ENCODE assay signal across 8 cellular contexts in the genomic region with DNA sequence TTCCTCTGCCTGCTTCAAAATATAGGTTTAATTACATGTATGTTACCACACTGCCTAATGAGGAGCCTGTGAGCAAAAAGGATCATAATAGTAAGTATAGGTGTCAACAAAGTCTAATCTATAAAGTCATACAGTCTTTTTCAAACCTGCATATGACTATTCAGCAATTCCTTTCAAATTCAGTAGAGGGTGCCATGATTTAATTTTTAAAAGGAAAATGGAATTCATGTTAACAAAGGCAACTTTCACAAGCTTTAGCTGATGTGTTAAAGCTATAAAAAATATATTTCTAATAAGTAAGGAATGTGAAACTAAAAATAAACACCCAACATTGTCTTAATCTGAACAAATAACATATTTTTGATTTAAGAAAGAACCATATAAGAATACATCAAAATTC. TPM values are rescaled to one million over a fixed set of nuclear protein-coding genes. Genes with fewer than 3 reads are reported as not detected.
DNase-seq lines count a peak whose midpoint lies in the region; ATAC-seq and TF ChIP-seq lines count a peak whose summit lies in the region.

No MANE protein-coding gene starts in this region.

- H3K9me2 ChIP-seq in hepatocyte (replicated peaks; ENCODE audit: insufficient read depth), result no peaks in the 10 kb centered on the region

- H3K9me3 ChIP-seq in cardiac muscle cell (ENCODE audit: low read depth) (no peaks in the 10 kb centered on the region), right cardiac atrium (ENCODE audit: control insufficient read depth, low read length) (no peaks in the 10 kb centered on the region), T-helper 17 cell (ENCODE audit: control insufficient read depth, low read length, poor library complexity, severe bottlenecking) (no peaks in the 10 kb centered on the region), hepatocyte (ENCODE audit: low read depth) (no peaks in the 10 kb centered on the region), uterus (no peaks in the 10 kb centered on the region)

- H3K4me3 Mint-ChIP-seq in T-helper 17 cell, result no peak overlapping the region
- H3K4me3 Mint-ChIP-seq in stimulated activated naive B cell treated with anti-CD40 and anti-IgM and Interleukin-4, amounts not matched to agents 10 μg/mL and 1 μg/mL and 100 μg/mL, for 72 hours, result no peak overlapping the region
- no peak overlapping the region for H3K4me3 Mint-ChIP-seq in activated naive CD8-positive, alpha-beta T cell treated with anti-CD3 and anti-CD28 coated beads, Interleukin-2, amount 50 U/mL, for 24 hours

- no peak overlapping the region for H2AFZ ChIP-seq in hepatocyte

- H3K4me3 ChIP-seq in cardiac muscle cell (no peak overlapping the region), right cardiac atrium (ENCODE audit: low read length) (no peak overlapping the region), hepatocyte (no peak overlapping the region), uterus (no peak overlapping the region)

- H3K36me3 ChIP-seq in cardiac muscle cell (no peaks in the 10 kb centered on the region), hepatocyte (replicated peaks; ENCODE audit: insufficient read depth, low read depth) (no peaks in the 10 kb centered on the region), uterus (no peaks in the 10 kb centered on the region)

- H3K27me3 ChIP-seq in cardiac muscle cell (no peaks in the 10 kb centered on the region), right cardiac atrium (ENCODE audit: control insufficient read depth, insufficient read depth) (no peaks in the 10 kb centered on the region), hepatocyte (no peaks in the 10 kb centered on the region), uterus (no peaks in the 10 kb centered on the region)

- no peaks in the 10 kb centered on the region for H3K79me2 ChIP-seq in hepatocyte

- no peak for TF ChIP-seq POLR2A in uterus (IDR thresholded peaks at IDR 0.05)

- peaks cover 14% of the 10 kb centered on the region for H3K4me1 Mint-ChIP-seq in T-helper 17 cell
- H3K4me1 Mint-ChIP-seq in stimulated activated naive B cell treated with anti-CD40 and anti-IgM and Interleukin-4, amounts not matched to agents 10 μg/mL and 1 μg/mL and 100 μg/mL, for 72 hours, result peaks cover 4 to 8% of the 10 kb centered on the region in 2 donors
- H3K4me1 Mint-ChIP-seq in activated naive CD8-positive, alpha-beta T cell treated with anti-CD3 and anti-CD28 coated beads, Interleukin-2, amount 50 U/mL, for 24 hours, result peaks cover 28% of the 10 kb centered on the region

- no peaks in the 10 kb centered on the region for H4K20me1 ChIP-seq in hepatocyte (ENCODE audit: insufficient read depth, poor library complexity, severe bottlenecking)

- no peak overlapping the region for H3K4me2 ChIP-seq in hepatocyte

- no peaks in the 10 kb centered on the region for H3K27me3 Mint-ChIP-seq in T-helper 17 cell
- peaks cover 5 to 10% of the 10 kb centered on the region in 2 donors for H3K27me3 Mint-ChIP-seq in stimulated activated naive B cell treated with anti-CD40 and anti-IgM and Interleukin-4, amounts not matched to agents 10 μg/mL and 1 μg/mL and 100 μg/mL, for 72 hours
- H3K27me3 Mint-ChIP-seq in activated naive CD8-positive, alpha-beta T cell treated with anti-CD3 and anti-CD28 coated beads, Interleukin-2, amount 50 U/mL, for 24 hours, result no peaks in the 10 kb centered on the region

- intact Hi-C loops in right cardiac atrium (cut with DNase I), result loop anchor here (2.0 to 5.0 kb wide), 3 partner anchors 52 to 132 kb away; partner anchors contain the start of gene MPP7 (in 1 of the 4)
- intact Hi-C loops in uterus (cut with DNase I; ENCODE audit: low total_unique reads), result loop anchor here (5.0 kb wide), 1 partner anchor 132 kb away; no protein-coding TSS in a partner anchor

- no peaks in the 10 kb centered on the region for H3K36me3 Mint-ChIP-seq in T-helper 17 cell (ENCODE audit: low read depth)
- H3K36me3 Mint-ChIP-seq in stimulated activated naive B cell treated with anti-CD40 and anti-IgM and Interleukin-4, amounts not matched to agents 10 μg/mL and 1 μg/mL and 100 μg/mL, for 72 hours, result peaks cover 1 to 2% of the 10 kb centered on the region in 2 donors
- no peaks in the 10 kb centered on the region for H3K36me3 Mint-ChIP-seq in activated naive CD8-positive, alpha-beta T cell treated with anti-CD3 and anti-CD28 coated beads, Interleukin-2, amount 50 U/mL, for 24 hours (ENCODE audit: low read depth)

- H3K27ac ChIP-seq in cardiac muscle cell (no peak overlapping the region), right cardiac atrium (ENCODE audit: low read length) (no peak overlapping the region), hepatocyte (no peak overlapping the region), uterus (no peak overlapping the region)

- H3K4me1 ChIP-seq in cardiac muscle cell (ENCODE audit: low read depth) (peaks cover 6% of the 10 kb centered on the region), right cardiac atrium (ENCODE audit: control insufficient read depth, insufficient read depth, low read length) (peaks cover 3% of the 10 kb centered on the region), hepatocyte (ENCODE audit: insufficient read depth) (no peaks in the 10 kb centered on the region), uterus (no peaks in the 10 kb centered on the region)

- ATAC-seq in right cardiac atrium (no peak), T-helper 17 cell (peak; percentile 51)
- no peak for ATAC-seq in stimulated activated naive B cell treated with anti-CD40 and anti-IgM and Interleukin-4, amounts not matched to agents 10 μg/mL and 1 μg/mL and 100 μg/mL, for 72 hours (replicated peaks)
- no peak for ATAC-seq in activated naive CD8-positive, alpha-beta T cell treated with anti-CD3 and anti-CD28 coated beads, Interleukin-2, amount 50 U/mL, for 24 hours

- TF ChIP-seq CTCF in cardiac muscle cell (IDR thresholded peaks at IDR 0.05; ENCODE audit: low read depth, low read length), result peak; percentile 41
- peak; percentile 68 for TF ChIP-seq CTCF in hepatocyte (IDR thresholded peaks at IDR 0.05; ENCODE audit: poor library complexity)
- peak; percentile 51 to 61 (median 56) for TF ChIP-seq CTCF in uterus (IDR thresholded peaks at IDR 0.05)

- peaks cover under 1 to 1% of the 10 kb centered on the region in 2 donors for H3K9me3 Mint-ChIP-seq in stimulated activated naive B cell treated with anti-CD40 and anti-IgM and Interleukin-4, amounts not matched to agents 10 μg/mL and 1 μg/mL and 100 μg/mL, for 72 hours
- H3K9me3 Mint-ChIP-seq in activated naive CD8-positive, alpha-beta T cell treated with anti-CD3 and anti-CD28 coated beads, Interleukin-2, amount 50 U/mL, for 24 hours, result peaks cover 1% of the 10 kb centered on the region

- peak overlapping the region; percentile 61 for H3K27ac Mint-ChIP-seq in T-helper 17 cell
- H3K27ac Mint-ChIP-seq in stimulated activated naive B cell treated with anti-CD40 and anti-IgM and Interleukin-4, amounts not matched to agents 10 μg/mL and 1 μg/mL and 100 μg/mL, for 72 hours, result no peak overlapping the region
- H3K27ac Mint-ChIP-seq in activated naive CD8-positive, alpha-beta T cell treated with anti-CD3 and anti-CD28 coated beads, Interleukin-2, amount 50 U/mL, for 24 hours, result no peak overlapping the region

- DNase-seq in cardiac muscle cell (ENCODE audit: low read depth in 1 of 2, low spot score in 1 of 2) (peak in 1 of 2 donors; percentile 42), right cardiac atrium (no peak), T-helper 17 cell (no peak), hepatocyte (ENCODE audit: low spot score) (peak; percentile 20), uterus (no peak), NCI-H2081 treated with DMSO at 0.1 percent for 48 hours (lab: John Stamatoyannopoulos, UW) (no peak)
- no peak for DNase-seq in stimulated activated naive B cell treated with anti-CD40 and anti-IgM and Interleukin-4, amounts not matched to agents 10 μg/mL and 1 μg/mL and 100 μg/mL, for 72 hours
- DNase-seq in activated naive CD8-positive, alpha-beta T cell treated with anti-CD3 and anti-CD28 coated beads, Interleukin-2, amount 50 U/mL, for 24 hours, result no peak

RNA-seq across cellular contexts. Expression of gene MPP7, which starts 52.1 kb away (rescaled TPM):
- 7.7 and 10.8 TPM in 2 replicates for total RNA-seq in cardiac muscle cell
- 9.2 and 9.7 TPM in 2 replicates for polyA plus RNA-seq in cardiac muscle cell
- total RNA-seq in right cardiac atrium, result 10 to 100 TPM; 11.5 to 20.3 (median 16.1) TPM
- 4.3 TPM for polyA plus RNA-seq in right cardiac atrium
- 10 to 100 TPM; 21.6 to 22.7 TPM for total RNA-seq in T-helper 17 cell
- total RNA-seq in hepatocyte, result 8.4 and 9.1 TPM in 2 replicates
- polyA plus RNA-seq in hepatocyte, result 6.6 and 6.8 TPM in 2 replicates
- 10 to 100 TPM in 2 of 4 donors, 1 to 10 TPM in 2; 3.6 to 18.0 (median 13.1) TPM for total RNA-seq in uterus
